ENCODE assay signal across 8 cellular contexts in the genomic region with DNA sequence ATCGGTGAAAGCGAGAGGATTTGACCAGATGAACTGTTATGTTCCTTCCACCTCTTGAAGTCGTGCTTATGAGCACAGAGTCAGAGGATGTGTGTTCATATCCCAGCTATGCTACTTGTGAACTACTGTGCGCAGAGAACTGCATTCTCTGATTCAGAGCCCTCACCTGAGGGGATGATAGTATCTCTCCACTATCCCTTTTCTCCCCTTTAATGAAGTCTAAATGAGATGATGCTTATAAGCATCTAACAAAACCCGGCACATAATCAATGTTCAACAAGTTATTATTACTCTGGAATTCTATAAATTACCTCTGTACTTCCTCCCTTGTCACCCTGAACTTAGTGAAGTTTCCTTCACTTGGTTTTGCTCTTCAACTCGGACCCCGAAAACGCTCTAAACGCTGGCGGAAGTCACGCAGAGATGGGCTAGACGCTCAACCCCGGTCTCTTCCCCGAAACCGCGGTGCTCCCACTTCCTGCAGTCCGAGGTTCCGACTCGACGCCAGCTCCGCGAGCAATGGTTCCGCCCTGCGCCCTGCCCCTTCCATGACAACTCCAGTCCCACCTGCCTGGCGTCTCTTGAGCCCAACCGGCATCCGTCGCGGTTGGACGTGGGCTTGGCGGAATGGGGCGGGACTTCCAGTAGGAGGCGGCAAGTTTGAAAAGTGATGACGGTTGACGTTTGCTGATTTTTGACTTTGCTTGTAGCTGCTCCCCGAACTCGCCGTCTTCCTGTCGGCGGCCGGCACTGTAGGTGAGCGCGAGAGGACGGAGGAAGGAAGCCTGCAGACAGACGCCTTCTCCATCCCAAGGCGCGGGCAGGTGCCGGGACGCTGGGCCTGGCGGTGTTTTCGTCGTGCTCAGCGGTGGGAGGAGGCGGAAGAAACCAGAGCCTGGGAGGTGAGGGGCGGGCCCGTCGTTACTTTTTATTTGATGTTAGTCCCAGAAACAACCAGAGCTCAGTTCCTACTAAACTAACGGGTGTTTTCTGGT. TPM values are rescaled to one million over a fixed set of nuclear protein-coding genes. Genes with fewer than 3 reads are reported as not detected.
A peak's percentile ranks its signal among the peaks of the same experiment; 100 is the strongest.
DNase-seq lines count a peak whose midpoint lies in the region; ATAC-seq, FAIRE-seq and TF ChIP-seq lines count a peak whose summit lies in the region.

A gene (plus strand): TSS at position 644 of the 995 bp plus-strand sequence. CDS start 4,098 bp downstream, outside the sequence.

- DNase-seq in EL, result peak; percentile 98
- peak; percentile 69 for DNase-seq in H54 (ENCODE audit: insufficient read length, low spot score)
- peak; percentile 95 for DNase-seq in activated T-helper 9 cell treated with anti-CD3 and anti-CD28 coated beads, Interleukin-2, amount 50 U/mL, for 16 hours (ENCODE audit: low read depth)
- DNase-seq in fibroblast of peridontal ligament (ENCODE audit: extremely low read depth), result peak; percentile 99
- peak; percentile 84 for DNase-seq in natural killer cell
- DNase-seq in stimulated activated naive CD4-positive, alpha-beta T cell treated with Interleukin-2 at 50 U/mL for 16 hours (lab: John Stamatoyannopoulos, UW), result peak; percentile 95

- H3K9me2 ChIP-seq in Loucy (replicated peaks; ENCODE audit: low read depth, low read length), result no peaks in the 10 kb centered on the region

- peak within 1 kb of the TSS; percentile 94 to 95 for H3K27ac Mint-ChIP-seq in natural killer cell

- no peaks in the 10 kb centered on the region for H3K36me3 Mint-ChIP-seq in natural killer cell

- H4K20me1 ChIP-seq in Loucy (ENCODE audit: insufficient read depth, low read length, poor library complexity, severe bottlenecking), result peaks cover 5% of the 10 kb centered on the region

- H2AFZ ChIP-seq in Loucy (ENCODE audit: low read length), result peak within 1 kb of the TSS; percentile 90

- no peaks in the 10 kb centered on the region for H3K27me3 Mint-ChIP-seq in natural killer cell (ENCODE audit: low read depth in 2 of 2)

- H3K27me3 ChIP-seq in Loucy (ENCODE audit: insufficient read depth, low read length, poor library complexity, severe bottlenecking), result no peaks in the 10 kb centered on the region

- peak within 1 kb of the TSS; percentile 93 for H3K4me3 Mint-ChIP-seq in natural killer cell

- TF ChIP-seq POLR2A in H54 (IDR thresholded peaks at IDR 0.05; ENCODE audit: low read depth, low read length) (peak; percentile 60), Raji (IDR thresholded peaks at IDR 0.05; ENCODE audit: insufficient read depth, low read depth, low read length) (peak; percentile 78)

- H3K36me3 ChIP-seq in Loucy (ENCODE audit: insufficient read depth, low read length), result no peaks in the 10 kb centered on the region; the same call in 1 of the 2 replicates

- TF ChIP-seq CTCF in Loucy (conservative IDR thresholded peaks at IDR 0.05; ENCODE audit: low read length) (no peak), natural killer cell (IDR thresholded peaks at IDR 0.05) (no peak)

- peak within 1 kb of the TSS; percentile 86 for H3K4me2 ChIP-seq in Loucy (ENCODE audit: low read depth, low read length, poor library complexity, severe bottlenecking)

- ATAC-seq in natural killer cell, result peak; percentile 94 to 97 (median 95)

- no peaks in the 10 kb centered on the region for H3K9me3 ChIP-seq in Loucy (ENCODE audit: insufficient read depth, low read depth, low read length)

- FAIRE-seq in H54 (lab: Jason Lieb, UNC), result peak; percentile 92

- H3K4me1 ChIP-seq in Loucy (ENCODE audit: insufficient read depth, low read length, poor library complexity, severe bottlenecking), result peaks cover 48% of the 10 kb centered on the region

- peaks cover 58% of the 10 kb centered on the region for H3K79me2 ChIP-seq in Loucy (ENCODE audit: insufficient read depth, low read length)

- no peaks in the 10 kb centered on the region for H3K9me3 Mint-ChIP-seq in natural killer cell

- H3K4me1 Mint-ChIP-seq in natural killer cell, result peaks cover 13% of the 10 kb centered on the region in 2 donors

- intact Hi-C loops in natural killer cell (cut with micrococcal nuclease), result no loop called here

- 0 out of 2 replicates have a peak, but pooled peaks cover 5% of the 10 kb centered on the region for H3F3A ChIP-seq in Loucy (ENCODE audit: low read depth)

- H3K9ac ChIP-seq in Loucy (ENCODE audit: low read depth, low read length, poor library complexity, severe bottlenecking), result peak within 1 kb of the TSS; percentile 93

- H3K4me3 ChIP-seq in Loucy (ENCODE audit: low read length, poor library complexity, severe bottlenecking), result peak within 1 kb of the TSS; percentile 91

RNA-seq across cellular contexts. Expression of the gene that starts here (rescaled TPM):
- total RNA-seq in natural killer cell, result 1 to 10 TPM; 2.5 to 5.6 (median 2.7) TPM

Comparison
In these comparisons a context has a peak if more than half of its experiments do, and no peak if none do; other contexts are left out.
1. Peak in every context shown above with its lines: DNase-seq, ATAC-seq and H3K4me3 ChIP-seq.